8 cellular contexts compared by ENCODE assay signal in genomic region chr7:2261611-2262010, GRCh38. TPM values are rescaled to one million over a fixed set of nuclear protein-coding genes. Genes with fewer than 3 reads are reported as not detected.
DNase-seq lines count a peak whose midpoint lies in the region; ATAC-seq, FAIRE-seq and TF ChIP-seq lines count a peak whose summit lies in the region.

No MANE protein-coding gene starts in this region.

- TF ChIP-seq CTCF in CD4-positive, alpha-beta T cell (IDR thresholded peaks at IDR 0.05): no peak

- peak; percentile 92 for FAIRE-seq in GM19239 (lab: Jason Lieb, UNC)

- no peaks in the 10 kb centered on the region for H3K27me3 Mint-ChIP-seq in CD4-positive, alpha-beta T cell
- H3K27me3 Mint-ChIP-seq in memory B cell: no peaks in the 10 kb centered on the region

- H3K4me1 Mint-ChIP-seq in CD4-positive, alpha-beta T cell (ENCODE audit: low read depth): peaks cover 8% of the 10 kb centered on the region
- H3K4me1 Mint-ChIP-seq in memory B cell: peaks cover 23% of the 10 kb centered on the region

- no peaks in the 10 kb centered on the region for H3K9me3 Mint-ChIP-seq in CD4-positive, alpha-beta T cell
- H3K9me3 Mint-ChIP-seq in memory B cell: no peaks in the 10 kb centered on the region

- H3K27ac Mint-ChIP-seq in CD4-positive, alpha-beta T cell: peak overlapping the region; percentile 90
- peak overlapping the region; percentile 97 for H3K27ac Mint-ChIP-seq in memory B cell

- H3K27me3 ChIP-seq in CD4-positive, alpha-beta T cell (ENCODE audit: control insufficient read depth, insufficient read depth, low read length): no peaks in the 10 kb centered on the region

- POLR2A ChIA-PET in CD4-positive, alpha-beta T cell (lab: Charles Lee): interaction anchor here (0.6 to 1.4 kb wide), 4 partner anchors 20 to 92 kb away, joined by 3 to 7 read pairs (median 4); partner anchors contain the start of genes MAD1L1, MRM2 and NUDT1

- H3K27ac ChIP-seq in CD4-positive, alpha-beta T cell (ENCODE audit: low read depth, low read length): no peak overlapping the region

- intact Hi-C loops in CD4-positive, alpha-beta T cell (cut with DNase I, micrococcal nuclease): no loop called here

- H3K9me3 ChIP-seq in CD4-positive, alpha-beta T cell (ENCODE audit: control insufficient read depth, low read length): no peaks in the 10 kb centered on the region

- peak; percentile 72 for ATAC-seq in CD4-positive, alpha-beta T cell (ENCODE audit: poor library complexity)
- ATAC-seq in memory B cell (ENCODE audit: low read depth) (peak; percentile 72), SK-N-SH treated with all-trans-retinoic acid at 6 μM for 48 hours (no peak), HG03565 (IDR thresholded peaks at IDR 0.05; ENCODE audit: unreplicated experiment) (no peak), GM18870 (IDR thresholded peaks at IDR 0.05; ENCODE audit: unreplicated experiment) (no peak), GM21723 (IDR thresholded peaks at IDR 0.05; ENCODE audit: unreplicated experiment) (no peak)

- CTCF ChIA-PET in CD4-positive, alpha-beta T cell (lab: Charles Lee): no interaction called here

- peak overlapping the region; percentile 48 for H3K4me3 Mint-ChIP-seq in CD4-positive, alpha-beta T cell
- peak overlapping the region; percentile 77 for H3K4me3 Mint-ChIP-seq in memory B cell

- peaks cover under 1% of the 10 kb centered on the region for H3K36me3 Mint-ChIP-seq in CD4-positive, alpha-beta T cell (ENCODE audit: low read depth)
- peaks cover 12% of the 10 kb centered on the region for H3K36me3 Mint-ChIP-seq in memory B cell

- peak in 1 of 10 experiments; percentile 7 for DNase-seq in CD4-positive, alpha-beta T cell
- DNase-seq in GM19239 (ENCODE audit: insufficient read length, low spot score): peak; percentile 69
- DNase-seq in activated CD4-positive, alpha-beta T cell treated with anti-CD3 and anti-CD28 coated beads for 4 hours: peak; percentile 35 to 44
- peak; percentile 73 to 86 for DNase-seq in memory B cell (ENCODE audit: low spot score in 2 of 2)

TF ChIP-seq in SK-N-SH treated with all-trans-retinoic acid at 6 μM for 48 hours, 23 proteins besides CTCF, POLR2A, EP300 and RAD21:
- TF ChIP-seq CSDC2 (CRISPR knock-in tag; IDR thresholded peaks at IDR 0.05) (no peak), ZC3H10 (CRISPR knock-in tag; IDR thresholded peaks at IDR 0.05) (no peak), BACH2 (CRISPR knock-in tag; IDR thresholded peaks at IDR 0.05; ENCODE audit: borderline replicate concordance) (no peak), ZNF70 (CRISPR knock-in tag; IDR thresholded peaks at IDR 0.05) (no peak), ZNF565 (CRISPR knock-in tag; conservative IDR thresholded peaks at IDR 0.05; ENCODE audit: low read depth) (no peak), SNAI2 (CRISPR knock-in tag; IDR thresholded peaks at IDR 0.05) (no peak), POU6F1 (CRISPR knock-in tag; IDR thresholded peaks at IDR 0.05; ENCODE audit: borderline replicate concordance, low read depth) (no peak), TSHZ2 (CRISPR knock-in tag; IDR thresholded peaks at IDR 0.05) (no peak), GLIS3 (CRISPR knock-in tag; IDR thresholded peaks at IDR 0.05) (no peak), TOX (CRISPR knock-in tag; IDR thresholded peaks at IDR 0.05; ENCODE audit: borderline replicate concordance) (no peak), OSR1 (CRISPR knock-in tag; IDR thresholded peaks at IDR 0.05) (no peak), RARB (CRISPR knock-in tag; IDR thresholded peaks at IDR 0.05) (no peak), ISL1 (CRISPR knock-in tag; IDR thresholded peaks at IDR 0.05) (no peak)

RNA-seq across cellular contexts. Expression of gene NUDT1, which starts 19.6 kb away (rescaled TPM):
- 10 to 100 TPM; 12.8 to 13.0 TPM for total RNA-seq in CD4-positive, alpha-beta T cell

RNA-seq across cellular contexts. Expression of gene MRM2, which starts 19.6 kb away (rescaled TPM):
- total RNA-seq in CD4-positive, alpha-beta T cell: 1 to 10 TPM; 3.6 to 3.7 TPM

RNA-seq across cellular contexts. Expression of gene MAD1L1, which starts 28.9 kb away (rescaled TPM):
- 100 to 1,000 TPM; 157 to 160 TPM for total RNA-seq in CD4-positive, alpha-beta T cell

RNA-seq across cellular contexts. Expression of gene SNX8, which starts 52.6 kb away (rescaled TPM):
- 1 to 10 TPM; 4.2 to 4.5 TPM for total RNA-seq in CD4-positive, alpha-beta T cell

Comparison
In these comparisons a context has a peak if more than half of its experiments do, and no peak if none do; other contexts are left out.
1. ATAC-seq: peak in CD4-positive, alpha-beta T cell (single experiment) and memory B cell (single experiment); none in SK-N-SH treated with all-trans-retinoic acid at 6 μM for 48 hours (single experiment), HG03565 (single experiment), GM18870 (single experiment) and GM21723 (single experiment).